ENCODE assay signal across 11 cellular contexts in the genomic region with DNA sequence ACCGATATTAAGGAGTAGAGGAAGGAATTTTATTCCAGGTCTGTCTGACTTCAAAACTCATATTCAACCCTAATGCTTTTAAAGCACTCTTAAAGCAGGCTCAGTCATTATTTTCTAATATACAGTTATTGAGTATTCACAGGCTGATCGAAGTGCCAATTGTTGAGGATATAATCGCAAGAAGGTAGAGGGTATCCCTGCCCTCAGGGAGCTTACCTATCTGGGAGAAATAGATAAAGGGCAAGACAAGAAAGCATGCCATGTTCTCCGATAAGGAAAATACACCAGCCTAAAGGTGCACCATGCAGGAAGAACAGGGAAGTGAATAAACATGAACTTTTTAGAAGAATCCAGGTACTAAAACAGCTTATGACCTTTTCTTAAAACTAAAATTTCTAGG.
"Had no signal": no experiment of that assay in that cellular context is flagged by ENCODE, and none has a peak within 500 bp of the region (broad histone marks: within the 10 kb centered on the region; RNA-seq: fewer than 3 reads in every experiment).

No MANE protein-coding gene starts in this region.

- H3K4me1 Mint-ChIP-seq: GM23338, H9 had no signal

- H3K9me3 Mint-ChIP-seq: HFFc6 had no signal

- H3K36me3 ChIP-seq: HAP-1 had no signal

- H3K9ac ChIP-seq: GM23248 had no signal

- FAIRE-seq: H1, H54 had no signal

- H3K27ac ChIP-seq: GM23248 had no signal

- ATAC-seq: GM23338, HCT116 had no signal

- H3K4me3 Mint-ChIP-seq: GM23338, H9, HFFc6 had no signal

- H3K27ac Mint-ChIP-seq: GM23338, HFFc6 had no signal

- H2AFZ ChIP-seq: GM23248, GM23338 had no signal

- DNase-seq: GM23248, GOT3, H7, H9, HCEC 1CT, HFFc6 had no signal

- H3K4me2 ChIP-seq: GM23338 had no signal

- H3K4me3 ChIP-seq: GM23248, GM23338, HAP-1 had no signal
